In genomic region chr7:47939425-47940036, GRCh38 we compare ENCODE assay signal across 25 cellular contexts.
A peak's percentile ranks its signal among the peaks of the same experiment; 100 is the strongest.
DNase-seq lines count a peak whose midpoint lies in the region; ATAC-seq and TF ChIP-seq lines count a peak whose summit lies in the region.
"Had no signal": no experiment of that assay in that cellular context is flagged by ENCODE, and none has a peak within 500 bp of the region (broad histone marks: within the 10 kb centered on the region; RNA-seq: fewer than 3 reads in every experiment).

No MANE protein-coding gene starts in this region.

- no peak for ATAC-seq in HG02798 (IDR thresholded peaks at IDR 0.05; ENCODE audit: poor library complexity, unreplicated experiment)
- ATAC-seq: activated CD8-positive, alpha-beta T cell treated with anti-CD3 and anti-CD28 coated beads, Interleukin-2, amount 10 ng/mL, durations not matched to agents 7 days and 5 days; stimulated activated memory B cell treated with anti-CD40 and anti-IgM and Interleukin-4, amounts not matched to agents 10 μg/mL and 1 μg/mL and 100 μg/mL, for 72 hours had no signal

- H3K4me1 ChIP-seq in OCI-LY3 (ENCODE audit: low read length) (peaks cover 36% of the 10 kb centered on the region), duodenal mucosa (ENCODE audit: control insufficient read depth in 1 of 2, insufficient read depth in 2 of 2, low read length in 2 of 2) (peaks cover 19 to 23% of the 10 kb centered on the region in 2 donors), muscle layer of duodenum (ENCODE audit: control insufficient read depth in 1 of 2, insufficient read depth in 2 of 2, low read length in 2 of 2) (no peaks in the 10 kb centered on the region), subcutaneous abdominal adipose tissue (ENCODE audit: control insufficient read depth in 5 of 5, insufficient read depth in 5 of 5, low read length in 5 of 5) (peaks cover 4 to 52% (median 9%) of the 10 kb centered on the region in 5 donors)
- H3K4me1 ChIP-seq: right lobe of liver had no signal

- H3K4me3 ChIP-seq in OCI-LY3 (ENCODE audit: low read length): no peak overlapping the region
- H3K4me3 ChIP-seq in duodenal mucosa (ENCODE audit: low read depth in 1 of 2, low read length in 2 of 2): no peak overlapping the region
- H3K4me3 ChIP-seq in muscle layer of duodenum (ENCODE audit: low read depth in 1 of 2, low read length in 2 of 2): no peak overlapping the region
- no peak overlapping the region for H3K4me3 ChIP-seq in subcutaneous abdominal adipose tissue (ENCODE audit: low read depth in 1 of 5, low read length in 5 of 5)
- H3K4me3 ChIP-seq: cardiac muscle cell, right lobe of liver had no signal

- no peaks in the 10 kb centered on the region for H3K79me2 ChIP-seq in OCI-LY3 (ENCODE audit: low read length)

- H3K36me3 ChIP-seq in OCI-LY3 (replicated peaks; ENCODE audit: low read depth, low read length) (no peaks in the 10 kb centered on the region), duodenal mucosa (ENCODE audit: control insufficient read depth in 1 of 2, insufficient read depth in 2 of 2, low read length in 2 of 2) (no peaks in the 10 kb centered on the region), muscle layer of duodenum (ENCODE audit: control insufficient read depth in 1 of 2, insufficient read depth in 2 of 2, low read length in 2 of 2) (no peaks in the 10 kb centered on the region), subcutaneous abdominal adipose tissue (ENCODE audit: control insufficient read depth in 5 of 5, insufficient read depth in 5 of 5, low read length in 5 of 5) (peaks cover 0 to 16% (median 0%) of the 10 kb centered on the region in 5 donors)
- H3K36me3 ChIP-seq: cardiac muscle cell, right lobe of liver had no signal

- H3K9me3 ChIP-seq in OCI-LY3 (ENCODE audit: insufficient read depth, low read length) (no peaks in the 10 kb centered on the region), duodenal mucosa (ENCODE audit: control insufficient read depth in 1 of 2, low read length in 2 of 2) (no peaks in the 10 kb centered on the region), muscle layer of duodenum (ENCODE audit: control insufficient read depth in 1 of 2, low read length in 2 of 2) (no peaks in the 10 kb centered on the region), subcutaneous abdominal adipose tissue (ENCODE audit: control insufficient read depth in 5 of 5, low read length in 5 of 5) (no peaks in the 10 kb centered on the region)
- H3K9me3 ChIP-seq: right lobe of liver had no signal

- H3K4me2 ChIP-seq in OCI-LY3 (ENCODE audit: low read length): peak overlapping the region; percentile 93; the same call in 1 of the 2 replicates

- peaks cover 6% of the 10 kb centered on the region; the same call in 1 of the 2 replicates for H4K20me1 ChIP-seq in OCI-LY3 (ENCODE audit: insufficient read depth, low read length)

- no peak overlapping the region for H2AFZ ChIP-seq in OCI-LY3 (ENCODE audit: low read depth, low read length)

- DNase-seq in activated effector memory CD4-positive, alpha-beta T cell treated with Interleukin-2 at 50 U/mL for 16 hours: no peak
- DNase-seq in CD1c-positive myeloid dendritic cell (ENCODE audit: extremely low spot score): no peak
- DNase-seq: activated CD4-positive, CD25-positive, alpha-beta regulatory T cell; activated CD8-positive, alpha-beta T cell treated with anti-CD3 and anti-CD28 coated beads, Interleukin-2, amount 10 ng/mL, durations not matched to agents 7 days and 5 days; activated naive CD4-positive, alpha-beta T cell treated with Interleukin-2 at 50 U/mL for 16 hours; activated T-cell treated with anti-CD3 and anti-CD28 coated beads, Interleukin-2, amount 50 U/mL, for 1 hour; amniotic stem cell; CD8-positive, alpha-beta memory T cell; glutamatergic neuron; H7; KBM-7; MV-4-11; NCI-H187; NCI-H226; right lobe of liver; stimulated activated CD4-positive, alpha-beta T cell treated with anti-CD3 and anti-CD28 coated beads, Interleukin-1b, Interleukin-23, amount 100 ng/mL, for 48 hours; T-helper 9 cell; trophoblast cell had no signal

- H3K9ac ChIP-seq in OCI-LY3 (ENCODE audit: low read length) (no peak overlapping the region), duodenal mucosa (ENCODE audit: low read depth in 1 of 2, low read length in 2 of 2) (no peak overlapping the region), subcutaneous abdominal adipose tissue (ENCODE audit: low read length in 5 of 5) (no peak overlapping the region)

- TF ChIP-seq CTCF in OCI-LY3 (IDR thresholded peaks at IDR 0.05; ENCODE audit: low read depth, low read length): no peak

- H3K27me3 ChIP-seq in OCI-LY3 (ENCODE audit: low read depth, low read length) (peaks cover 71% of the 10 kb centered on the region), duodenal mucosa (ENCODE audit: control insufficient read depth in 1 of 2, insufficient read depth in 2 of 2, low read length in 2 of 2) (no peaks in the 10 kb centered on the region), muscle layer of duodenum (ENCODE audit: low read depth, low read length) (no peaks in the 10 kb centered on the region), subcutaneous abdominal adipose tissue (ENCODE audit: control insufficient read depth in 5 of 5, insufficient read depth in 4 of 5, low read length in 5 of 5) (no peaks in the 10 kb centered on the region)
- H3K27me3 ChIP-seq: cardiac muscle cell, right lobe of liver had no signal

- H3K27ac ChIP-seq in OCI-LY3 (ENCODE audit: low read length) (no peak overlapping the region), duodenal mucosa (ENCODE audit: low read depth, low read length) (peak overlapping the region; percentile 10), muscle layer of duodenum (ENCODE audit: low read length) (peak overlapping the region; percentile 19), subcutaneous abdominal adipose tissue (ENCODE audit: low read depth, low read length) (peak overlapping the region; percentile 90)
- H3K27ac ChIP-seq: cardiac muscle cell, right lobe of liver had no signal
